Comparison of ENCODE assay signal across 4 cellular contexts in the genomic region with DNA sequence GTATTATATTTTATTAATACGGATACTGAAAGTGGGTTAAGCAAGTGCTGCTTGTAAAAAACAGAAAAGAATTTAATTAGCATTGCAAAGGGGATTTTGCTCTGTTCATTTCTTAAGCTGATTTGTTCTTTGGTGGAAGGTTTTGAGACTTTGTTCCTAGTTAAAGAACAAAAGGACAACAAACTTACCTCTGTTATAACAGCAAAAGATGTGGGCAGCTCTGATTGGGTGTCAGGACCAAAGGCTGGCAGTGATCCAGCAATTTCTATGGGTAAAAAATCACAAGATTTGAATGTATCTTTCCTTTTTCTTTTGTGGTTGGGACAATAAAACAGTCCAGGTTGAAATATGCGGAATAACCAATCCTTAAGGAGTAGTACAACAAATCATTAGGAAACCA.
"Had no signal": no experiment of that assay in that cellular context is flagged by ENCODE, and none has a peak within 500 bp of the region (broad histone marks: within the 10 kb centered on the region; RNA-seq: fewer than 3 reads in every experiment).

No MANE protein-coding gene starts in this region.

- H3K4me3 ChIP-seq: GM23338 had no signal

- H2AFZ ChIP-seq: GM23338 had no signal

- H3K4me2 ChIP-seq: GM23338 had no signal

- H3K27ac ChIP-seq: HL-60 had no signal

- DNase-seq: H9, HFFc6 had no signal
